Comparison of ENCODE assay signal across 8 cellular contexts in the genomic region with DNA sequence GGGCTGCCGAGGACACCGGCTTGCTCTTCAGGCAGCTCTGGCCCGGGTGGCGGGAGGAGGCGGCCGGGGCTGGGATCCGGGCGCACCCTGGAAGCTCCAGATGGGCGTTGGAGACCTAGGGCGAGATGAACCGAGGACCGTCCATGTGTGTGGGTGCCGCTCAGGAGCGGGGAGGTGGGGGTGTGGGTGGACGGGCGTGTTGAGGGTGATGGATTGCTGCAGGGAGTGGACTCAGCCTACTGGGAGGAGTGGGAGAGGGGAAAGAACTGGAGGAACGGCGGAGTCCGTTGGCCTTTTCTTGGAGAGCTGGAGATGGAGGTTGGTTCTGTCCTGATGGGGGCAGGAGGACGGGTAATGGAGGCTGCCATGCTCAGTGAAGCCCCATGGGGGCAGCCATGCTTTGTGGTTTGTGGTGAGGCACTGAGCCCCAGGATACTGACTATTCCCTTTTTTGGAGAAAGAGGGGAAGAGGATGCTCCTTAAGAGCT.
DNase-seq lines count a peak whose midpoint lies in the region; ATAC-seq and TF ChIP-seq lines count a peak whose summit lies in the region.

No MANE protein-coding gene starts in this region.

- peaks cover 5% of the 10 kb centered on the region for H3K36me3 Mint-ChIP-seq in memory B cell

- ATAC-seq in memory B cell (ENCODE audit: low read depth) (no peak), GM18861 (IDR thresholded peaks at IDR 0.05; ENCODE audit: unreplicated experiment) (no peak), HG03520 (IDR thresholded peaks at IDR 0.05; ENCODE audit: unreplicated experiment) (no peak)

- peak overlapping the region; percentile 54 for H3K4me3 Mint-ChIP-seq in memory B cell

- H3K9me3 Mint-ChIP-seq in memory B cell = no peaks in the 10 kb centered on the region

- in situ Hi-C loops in ACHN (cut with HindIII; ENCODE audit: low pct_ligation_motif_present, low pct_unique_long_range_greater_than_20kb, low sequenced_read_pairs) = loop anchor here (25.0 kb wide), 1 partner anchor 324 kb away; no protein-coding TSS in a partner anchor

- H3K4me3 ChIP-seq in cardiac fibroblast (replicated peaks in 1 of 2; ENCODE audit: low read depth in 2 of 2, low read length in 2 of 2) = no peak overlapping the region

- H3K27ac Mint-ChIP-seq in memory B cell = no peak overlapping the region

- H3K27me3 Mint-ChIP-seq in memory B cell = peaks cover 40% of the 10 kb centered on the region

- TF ChIP-seq CTCF in cardiac fibroblast (IDR thresholded peaks at IDR 0.05; ENCODE audit: low read depth, low read length) = peak; percentile 46

- H3K4me1 Mint-ChIP-seq in memory B cell = peaks cover 4% of the 10 kb centered on the region

- DNase-seq in ACHN (peak; percentile 65), ELF-1 (ENCODE audit: low read depth, low spot score) (peak; percentile 87), NOMO-1 treated with DMSO at 0.1 percent for 48 hours (lab: John Stamatoyannopoulos, UW; ENCODE audit: unreplicated experiment) (peak; percentile 25), cardiac fibroblast (ENCODE audit: low read depth in 2 of 2) (peak; percentile 46 to 51), memory B cell (ENCODE audit: low spot score in 2 of 2) (no peak), GM19240 (ENCODE audit: insufficient read length, low spot score) (no peak)

Comparison
In these comparisons a context has a peak if more than half of its experiments do, and no peak if none do; other contexts are left out.
1. DNase-seq: peak in ACHN (single experiment), ELF-1 (single experiment), NOMO-1 treated with DMSO at 0.1 percent for 48 hours (single experiment) and cardiac fibroblast (2 of 2); none in memory B cell (0 of 2) and GM19240 (single experiment).